1 cellular context compared by ENCODE assay signal in the genomic region with DNA sequence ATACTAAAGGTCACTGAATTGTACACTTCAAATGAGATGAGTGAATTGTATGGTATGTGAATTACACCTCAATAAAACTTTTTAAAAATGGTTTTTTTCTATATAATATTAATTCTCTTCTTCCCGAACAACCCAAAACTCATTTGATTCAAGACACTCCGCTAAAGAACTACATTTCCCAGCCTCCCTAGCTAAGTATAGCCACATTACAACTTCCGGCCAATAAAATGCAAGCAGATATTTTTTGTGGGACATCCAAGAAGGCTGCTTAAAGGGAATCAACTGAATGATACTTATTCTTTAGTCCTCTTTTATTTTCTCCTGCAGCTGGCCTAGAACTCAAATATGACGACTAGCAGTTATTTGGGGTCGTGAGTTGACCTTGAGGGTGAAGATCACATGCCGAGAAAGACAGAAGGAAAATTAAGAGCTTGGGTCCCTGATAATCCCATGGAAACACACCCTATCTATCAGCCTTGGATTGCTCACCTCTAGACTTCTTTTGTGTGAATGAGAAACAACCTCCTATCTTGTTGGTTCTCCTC.
A peak's percentile ranks its signal among the peaks of the same experiment; 100 is the strongest.
TF ChIP-seq lines count a peak whose summit lies in the region.

No MANE protein-coding gene starts in this region.

TF ChIP-seq in GM12878, 131 proteins besides CTCF, POLR2A, EP300 and RAD21 (continued from another document):
- TF ChIP-seq, protein P1, sequence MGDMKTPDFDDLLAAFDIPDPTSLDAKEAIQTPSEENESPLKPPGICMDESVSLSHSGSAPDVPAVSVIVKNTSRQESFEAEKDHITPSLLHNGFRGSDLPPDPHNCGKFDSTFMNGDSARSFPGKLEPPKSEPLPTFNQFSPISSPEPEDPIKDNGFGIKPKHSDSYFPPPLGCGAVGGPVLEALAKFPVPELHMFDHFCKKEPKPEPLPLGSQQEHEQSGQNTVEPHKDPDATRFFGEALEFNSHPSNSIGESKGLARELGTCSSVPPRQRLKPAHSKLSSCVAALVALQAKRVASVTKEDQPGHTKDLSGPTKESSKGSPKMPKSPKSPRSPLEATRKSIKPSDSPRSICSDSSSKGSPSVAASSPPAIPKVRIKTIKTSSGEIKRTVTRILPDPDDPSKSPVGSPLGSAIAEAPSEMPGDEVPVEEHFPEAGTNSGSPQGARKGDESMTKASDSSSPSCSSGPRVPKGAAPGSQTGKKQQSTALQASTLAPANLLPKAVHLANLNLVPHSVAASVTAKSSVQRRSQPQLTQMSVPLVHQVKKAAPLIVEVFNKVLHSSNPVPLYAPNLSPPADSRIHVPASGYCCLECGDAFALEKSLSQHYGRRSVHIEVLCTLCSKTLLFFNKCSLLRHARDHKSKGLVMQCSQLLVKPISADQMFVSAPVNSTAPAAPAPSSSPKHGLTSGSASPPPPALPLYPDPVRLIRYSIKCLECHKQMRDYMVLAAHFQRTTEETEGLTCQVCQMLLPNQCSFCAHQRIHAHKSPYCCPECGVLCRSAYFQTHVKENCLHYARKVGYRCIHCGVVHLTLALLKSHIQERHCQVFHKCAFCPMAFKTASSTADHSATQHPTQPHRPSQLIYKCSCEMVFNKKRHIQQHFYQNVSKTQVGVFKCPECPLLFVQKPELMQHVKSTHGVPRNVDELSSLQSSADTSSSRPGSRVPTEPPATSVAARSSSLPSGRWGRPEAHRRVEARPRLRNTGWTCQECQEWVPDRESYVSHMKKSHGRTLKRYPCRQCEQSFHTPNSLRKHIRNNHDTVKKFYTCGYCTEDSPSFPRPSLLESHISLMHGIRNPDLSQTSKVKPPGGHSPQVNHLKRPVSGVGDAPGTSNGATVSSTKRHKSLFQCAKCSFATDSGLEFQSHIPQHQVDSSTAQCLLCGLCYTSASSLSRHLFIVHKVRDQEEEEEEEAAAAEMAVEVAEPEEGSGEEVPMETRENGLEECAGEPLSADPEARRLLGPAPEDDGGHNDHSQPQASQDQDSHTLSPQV (IDR thresholded peaks at IDR 0.05): no peak
- TF ChIP-seq HCFC1 (IDR thresholded peaks at IDR 0.05; ENCODE audit: low read length) (peak; percentile 25; the same call in 1 of the 2 replicates), KAT2A (conservative IDR thresholded peaks at IDR 0.05; ENCODE audit: control insufficient read depth, low read depth, low read length) (no peak), ZNF217 (IDR thresholded peaks at IDR 0.05) (no peak), RUNX3 (IDR thresholded peaks at IDR 0.05; ENCODE audit: low read length) (no peak), IRF4 (IDR thresholded peaks at IDR 0.05; ENCODE audit: low read depth, low read length) (no peak), CBFB (IDR thresholded peaks at IDR 0.05; ENCODE audit: low read depth) (no peak), BHLHE40 (IDR thresholded peaks at IDR 0.05; ENCODE audit: borderline replicate concordance in 1 of 2, low read depth in 2 of 2, low read length in 1 of 2) (no peak), GABPA (IDR thresholded peaks at IDR 0.05; ENCODE audit: low read depth) (peak; percentile 46; the same call in 1 of the 2 replicates)
- TF ChIP-seq, protein P2, sequence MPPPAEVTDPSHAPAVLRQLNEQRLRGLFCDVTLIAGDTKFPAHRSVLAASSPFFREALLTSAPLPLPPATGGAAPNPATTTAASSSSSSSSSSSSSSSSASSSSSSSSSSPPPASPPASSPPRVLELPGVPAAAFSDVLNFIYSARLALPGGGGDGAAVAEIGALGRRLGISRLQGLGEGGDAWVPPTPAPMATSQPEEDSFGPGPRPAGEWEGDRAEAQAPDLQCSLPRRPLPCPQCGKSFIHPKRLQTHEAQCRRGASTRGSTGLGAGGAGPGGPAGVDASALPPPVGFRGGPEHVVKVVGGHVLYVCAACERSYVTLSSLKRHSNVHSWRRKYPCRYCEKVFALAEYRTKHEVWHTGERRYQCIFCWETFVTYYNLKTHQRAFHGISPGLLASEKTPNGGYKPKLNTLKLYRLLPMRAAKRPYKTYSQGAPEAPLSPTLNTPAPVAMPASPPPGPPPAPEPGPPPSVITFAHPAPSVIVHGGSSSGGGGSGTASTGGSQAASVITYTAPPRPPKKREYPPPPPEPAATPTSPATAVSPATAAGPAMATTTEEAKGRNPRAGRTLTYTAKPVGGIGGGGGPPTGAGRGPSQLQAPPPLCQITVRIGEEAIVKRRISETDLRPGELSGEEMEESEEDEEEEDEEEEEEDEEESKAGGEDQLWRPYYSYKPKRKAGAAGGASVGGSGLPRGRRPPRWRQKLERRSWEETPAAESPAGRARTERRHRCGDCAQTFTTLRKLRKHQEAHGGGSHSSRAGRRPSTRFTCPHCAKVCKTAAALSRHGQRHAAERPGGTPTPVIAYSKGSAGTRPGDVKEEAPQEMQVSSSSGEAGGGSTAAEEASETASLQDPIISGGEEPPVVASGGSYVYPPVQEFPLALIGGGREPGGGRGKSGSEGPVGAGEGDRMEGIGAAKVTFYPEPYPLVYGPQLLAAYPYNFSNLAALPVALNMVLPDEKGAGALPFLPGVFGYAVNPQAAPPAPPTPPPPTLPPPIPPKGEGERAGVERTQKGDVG (CRISPR knock-in tag; IDR thresholded peaks at IDR 0.05): no peak
- TF ChIP-seq, protein P3, sequence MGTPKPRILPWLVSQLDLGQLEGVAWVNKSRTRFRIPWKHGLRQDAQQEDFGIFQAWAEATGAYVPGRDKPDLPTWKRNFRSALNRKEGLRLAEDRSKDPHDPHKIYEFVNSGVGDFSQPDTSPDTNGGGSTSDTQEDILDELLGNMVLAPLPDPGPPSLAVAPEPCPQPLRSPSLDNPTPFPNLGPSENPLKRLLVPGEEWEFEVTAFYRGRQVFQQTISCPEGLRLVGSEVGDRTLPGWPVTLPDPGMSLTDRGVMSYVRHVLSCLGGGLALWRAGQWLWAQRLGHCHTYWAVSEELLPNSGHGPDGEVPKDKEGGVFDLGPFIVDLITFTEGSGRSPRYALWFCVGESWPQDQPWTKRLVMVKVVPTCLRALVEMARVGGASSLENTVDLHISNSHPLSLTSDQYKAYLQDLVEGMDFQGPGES (IDR thresholded peaks at IDR 0.05): no peak
TF ChIP-seq in GM12878: peak in this region for 3.
